ENCODE assay signal across 8 cellular contexts in genomic region chrX:47560831-47561652, GRCh38. TPM values are rescaled to one million over a fixed set of nuclear protein-coding genes. Genes with fewer than 3 reads are reported as not detected.
DNase-seq lines count a peak whose midpoint lies in the region; ATAC-seq lines count a peak whose summit lies in the region.

Gene ARAF, plus strand, starts transcription at chrX:47561205. Its CDS starts 1,763 bp downstream, at chrX:47562968.

- ATAC-seq in natural killer cell treated with Interleukin-12 subunit alpha and Interleukin-12 subunit beta and Interleukin-15 and Interleukin-18, amount 100 ng/mL, for 72 hours, result peak; percentile 94 to 95
- ATAC-seq in stimulated activated naive CD8-positive, alpha-beta T cell treated with anti-CD3 and anti-CD28 coated beads, Interleukin-15, Interleukin-2, amounts not matched to agents 100 U/mL and 50 U/mL, for 24 hours, result peak; percentile 92

- DNase-seq in ELF-1 (ENCODE audit: low read depth, low spot score) (peak; percentile 99), H7 (peak; percentile 95), M059J (ENCODE audit: low read depth) (peak; percentile 100), SHP77 (lab: John Stamatoyannopoulos, UW) (peak; percentile 94 to 95), fibroblast of peridontal ligament (ENCODE audit: extremely low read depth) (peak; percentile 99)
- peak; percentile 91 for DNase-seq in activated effector memory CD4-positive, alpha-beta T cell treated with Interleukin-2 at 50 U/mL for 16 hours
- DNase-seq in natural killer cell treated with Interleukin-12 subunit alpha and Interleukin-12 subunit beta and Interleukin-15 and Interleukin-18, amount 100 ng/mL, for 72 hours (ENCODE audit: low spot score), result peak; percentile 96
- peak; percentile 91 for DNase-seq in stimulated activated naive CD8-positive, alpha-beta T cell treated with anti-CD3 and anti-CD28 coated beads, Interleukin-15, Interleukin-2, amounts not matched to agents 100 U/mL and 50 U/mL, for 24 hours

- H3K36me3 ChIP-seq in H7 (replicated peaks; ENCODE audit: control insufficient read depth, insufficient read depth, low read length), result peaks cover 3% of the 10 kb centered on the region

- H3K27ac Mint-ChIP-seq in natural killer cell treated with Interleukin-12 subunit alpha and Interleukin-12 subunit beta and Interleukin-15 and Interleukin-18, amount 100 ng/mL, for 72 hours, result peak within 1 kb of the TSS; percentile 96 to 98

- no peaks in the 10 kb centered on the region for H3K9me3 Mint-ChIP-seq in natural killer cell treated with Interleukin-12 subunit alpha and Interleukin-12 subunit beta and Interleukin-15 and Interleukin-18, amount 100 ng/mL, for 72 hours

- H3K27me3 Mint-ChIP-seq in natural killer cell treated with Interleukin-12 subunit alpha and Interleukin-12 subunit beta and Interleukin-15 and Interleukin-18, amount 100 ng/mL, for 72 hours, result peaks cover 0 to 6% of the 10 kb centered on the region in 2 donors

- H3K4me3 Mint-ChIP-seq in natural killer cell treated with Interleukin-12 subunit alpha and Interleukin-12 subunit beta and Interleukin-15 and Interleukin-18, amount 100 ng/mL, for 72 hours, result peak within 1 kb of the TSS; percentile 91

- H3K27me3 ChIP-seq in H7 (ENCODE audit: control insufficient read depth, insufficient read depth, low read length), result no peaks in the 10 kb centered on the region; the same call in 1 of the 2 replicates

- peaks cover 26 to 28% of the 10 kb centered on the region in 2 donors for H3K4me1 Mint-ChIP-seq in natural killer cell treated with Interleukin-12 subunit alpha and Interleukin-12 subunit beta and Interleukin-15 and Interleukin-18, amount 100 ng/mL, for 72 hours (ENCODE audit: low read depth in 2 of 2)

- H3K36me3 Mint-ChIP-seq in natural killer cell treated with Interleukin-12 subunit alpha and Interleukin-12 subunit beta and Interleukin-15 and Interleukin-18, amount 100 ng/mL, for 72 hours, result peaks cover 13% of the 10 kb centered on the region

- peak within 1 kb of the TSS; percentile 61 for H3K4me3 ChIP-seq in H7 (ENCODE audit: insufficient read depth, low read depth, low read length)

RNA-seq across cellular contexts. Expression of gene ARAF, which starts in this region (rescaled TPM):
- total RNA-seq in H7 (2014; rRNA removed; shearing (Covaris generic)), result 34.4 and 38.2 TPM in 2 replicates
- total RNA-seq in M059J (2014; rRNA removed; shearing (Covaris generic)), result 46.5 and 47.7 TPM in 2 replicates
- total RNA-seq in natural killer cell treated with Interleukin-12 subunit alpha and Interleukin-12 subunit beta and Interleukin-15 and Interleukin-18, amount 100 ng/mL, for 72 hours, result 10 to 100 TPM; 84.7 to 87.1 TPM

Comparison
In these comparisons a context has a peak if more than half of its experiments do, and no peak if none do; other contexts are left out.
1. Peak in every context shown above with its lines: DNase-seq, ATAC-seq and H3K4me3 ChIP-seq.